24 cellular contexts compared by ENCODE assay signal in the genomic region with DNA sequence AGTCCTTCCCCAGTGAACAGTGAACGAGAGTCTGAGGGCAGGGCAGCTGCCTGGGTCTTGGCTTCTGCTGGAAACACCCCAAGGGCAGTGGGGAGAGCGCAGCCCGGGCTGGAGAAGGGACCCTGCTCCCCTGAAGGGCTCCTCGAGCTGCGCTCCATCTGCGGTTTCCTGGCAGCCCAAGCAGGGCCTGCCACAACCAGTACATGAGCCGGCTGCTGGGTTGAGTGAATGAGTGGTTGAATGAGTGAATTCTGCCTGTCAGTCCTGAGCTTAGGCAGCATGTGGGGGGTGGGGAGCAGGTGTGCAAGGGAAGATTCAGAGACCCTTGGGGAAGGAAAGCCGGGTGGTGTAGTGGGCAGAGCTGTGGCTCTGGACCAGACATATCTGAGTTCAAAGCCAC. TPM values are rescaled to one million over a fixed set of nuclear protein-coding genes. Genes with fewer than 3 reads are reported as not detected.
DNase-seq lines count a peak whose midpoint lies in the region; ATAC-seq and TF ChIP-seq lines count a peak whose summit lies in the region.
"Had no signal": no experiment of that assay in that cellular context is flagged by ENCODE, and none has a peak within 500 bp of the region (broad histone marks: within the 10 kb centered on the region; RNA-seq: fewer than 3 reads in every experiment).

No MANE protein-coding gene starts in this region.

- H3K4me1 Mint-ChIP-seq in activated CD4-positive, alpha-beta T cell treated with anti-CD3 and anti-CD28 coated beads for 36 hours = peaks cover 3% of the 10 kb centered on the region

- no peak overlapping the region for H3K4me3 ChIP-seq in Jurkat, Clone E6-1 (ENCODE audit: low read length)
- H3K4me3 ChIP-seq in esophagus muscularis mucosa = no peak overlapping the region
- H3K4me3 ChIP-seq: left lung, mucosa of descending colon, right lobe of liver, stomach had no signal

- CTCF ChIA-PET in activated CD4-positive, alpha-beta T cell treated with anti-CD3 and anti-CD28 coated beads for 36 hours (lab: Charles Lee) = interaction anchor here (0.6 to 2.0 kb wide), 6 partner anchors 10 to 1519 kb away, joined by 3 to 12 read pairs (median 4); no protein-coding TSS in a partner anchor

- H3K27me3 ChIP-seq in esophagus muscularis mucosa = peaks cover 0 to 91% (median 16%) of the 10 kb centered on the region in 4 donors
- H3K27me3 ChIP-seq: right lobe of liver had no signal

- DNase-seq in activated CD4-positive, alpha-beta T cell treated with anti-CD3 and anti-CD28 coated beads for 36 hours = no peak
- no peak for DNase-seq in activated CD4-positive, alpha-beta T cell treated with anti-CD3 and anti-CD28 coated beads, Interleukin-2, amount 50 U/mL, for 4 hours
- peak; percentile 51 for DNase-seq in Jurkat, Clone E6-1 (ENCODE audit: low read depth, low spot score)
- peak; percentile 42 for DNase-seq in UCSD-AML1 (lab: John Stamatoyannopoulos, UW; ENCODE audit: unreplicated experiment)
- peak; percentile 28 for DNase-seq in retina
- DNase-seq in amniotic stem cell (lab: John Stamatoyannopoulos, UW) = no peak
- DNase-seq in esophagus muscularis mucosa (ENCODE audit: extremely low spot score) = no peak
- no peak for DNase-seq in cerebellar cortex (ENCODE audit: low spot score)
- DNase-seq: activated B cell treated with CpG ODN at 0.5 μM for 24 hours; activated naive CD4-positive, alpha-beta T cell treated with anti-CD3 and anti-CD28 coated beads for 36 hours; CD8-positive, alpha-beta T cell; dermis blood vessel endothelial cell; left lung; mucosa of descending colon; MV-4-11; occipital lobe; right lobe of liver; stomach had no signal

- no peaks in the 10 kb centered on the region for H3K36me3 ChIP-seq in esophagus muscularis mucosa
- H3K36me3 ChIP-seq: left lung, right lobe of liver, stomach had no signal

- H3K27me3 Mint-ChIP-seq in activated CD4-positive, alpha-beta T cell treated with anti-CD3 and anti-CD28 coated beads for 36 hours = peaks cover 41% of the 10 kb centered on the region

- H3K36me3 Mint-ChIP-seq in activated CD4-positive, alpha-beta T cell treated with anti-CD3 and anti-CD28 coated beads for 36 hours (ENCODE audit: low read depth) = no peaks in the 10 kb centered on the region
- H3K36me3 Mint-ChIP-seq: brain; CD8-positive, alpha-beta T cell had no signal

- H3K27ac Mint-ChIP-seq in activated CD4-positive, alpha-beta T cell treated with anti-CD3 and anti-CD28 coated beads for 36 hours = no peak overlapping the region
- H3K27ac Mint-ChIP-seq: activated B cell treated with CpG ODN at 0.5 μM for 24 hours; activated naive CD4-positive, alpha-beta T cell treated with anti-CD3 and anti-CD28 coated beads for 36 hours; CD8-positive, alpha-beta T cell had no signal

- 34% methylated on average over 2 of the region's 8 CpGs for WGBS in esophagus muscularis mucosa

- no peak overlapping the region for H3K4me3 Mint-ChIP-seq in activated CD4-positive, alpha-beta T cell treated with anti-CD3 and anti-CD28 coated beads for 36 hours
- H3K4me3 Mint-ChIP-seq: activated B cell treated with CpG ODN at 0.5 μM for 24 hours; activated naive CD4-positive, alpha-beta T cell treated with anti-CD3 and anti-CD28 coated beads for 36 hours; CD8-positive, alpha-beta T cell had no signal

- no peaks in the 10 kb centered on the region for H3K9me3 ChIP-seq in esophagus muscularis mucosa
- H3K9me3 ChIP-seq: left lung, mucosa of descending colon, right lobe of liver, stomach had no signal

- POLR2A ChIA-PET in activated CD4-positive, alpha-beta T cell treated with anti-CD3 and anti-CD28 coated beads for 36 hours (lab: Charles Lee) = interaction anchor here (0.6 to 1.0 kb wide), 2 partner anchors 93 to 167 kb away, joined by 3 read pairs; no protein-coding TSS in a partner anchor

- intact Hi-C loops in activated CD4-positive, alpha-beta T cell treated with anti-CD3 and anti-CD28 coated beads for 36 hours (cut with DNase I, micrococcal nuclease) = no loop called here
- intact Hi-C loops in esophagus muscularis mucosa (cut with DNase I) = no loop called here

- no peak for TF ChIP-seq POLR2A in esophagus muscularis mucosa (IDR thresholded peaks at IDR 0.05; ENCODE audit: low read depth)

- peaks cover 0 to 11% (median 3%) of the 10 kb centered on the region in 4 donors for H3K4me1 ChIP-seq in esophagus muscularis mucosa
- H3K4me1 ChIP-seq: right lobe of liver had no signal

- no peak for TF ChIP-seq EP300 in esophagus muscularis mucosa (IDR thresholded peaks at IDR 0.05)

- peak; percentile 33 for ATAC-seq in activated CD4-positive, alpha-beta T cell treated with anti-CD3 and anti-CD28 coated beads for 36 hours
- ATAC-seq: CD8-positive, alpha-beta T cell; left lung; mucosa of descending colon; right lobe of liver had no signal

- H3K27ac ChIP-seq in esophagus muscularis mucosa (replicated peaks in 1 of 4) = no peak overlapping the region
- H3K27ac ChIP-seq: left lung, right lobe of liver, RWPE1, stomach had no signal

- no peaks in the 10 kb centered on the region for H3K9me3 Mint-ChIP-seq in activated CD4-positive, alpha-beta T cell treated with anti-CD3 and anti-CD28 coated beads for 36 hours (ENCODE audit: low read depth)
- H3K9me3 Mint-ChIP-seq: activated B cell treated with CpG ODN at 0.5 μM for 24 hours; activated naive CD4-positive, alpha-beta T cell treated with anti-CD3 and anti-CD28 coated beads for 36 hours; CD8-positive, alpha-beta T cell had no signal

- no peak for TF ChIP-seq CTCF in esophagus muscularis mucosa (IDR thresholded peaks at IDR 0.05)

RNA-seq across cellular contexts. Expression of a gene that starts 3.6 kb away (rescaled TPM):
- total RNA-seq in activated CD4-positive, alpha-beta T cell treated with anti-CD3 and anti-CD28 coated beads for 36 hours = under 1 TPM in 1 of 2 experiments, not detected in 1; 0.02 TPM
- polyA plus RNA-seq in Jurkat, Clone E6-1 (2012; ENCODE audit: insufficient read depth, insufficient read length) = not detected
- under 1 TPM; under 0.01 to 0.23 (median 0.15) TPM for total RNA-seq in esophagus muscularis mucosa
- total RNA-seq: activated B cell treated with CpG ODN at 0.5 μM for 24 hours; activated naive CD4-positive, alpha-beta T cell treated with anti-CD3 and anti-CD28 coated beads for 36 hours; CD8-positive, alpha-beta T cell; left lung; right lobe of liver; T-helper 1 cell treated with Interleukin-12 subunit alpha and Interleukin-12 subunit beta and Interleukin-4 antibody, amounts not matched to agents 30 ng/mL and 1 ng/mL, for 36 hours had no signal
- polyA plus RNA-seq: AG04450, esophagus, urinary bladder had no signal

Comparison
In these comparisons a context has a peak if more than half of its experiments do, and no peak if none do; other contexts are left out.
1. DNase-seq: peak in Jurkat, Clone E6-1 (single experiment), UCSD-AML1 (single experiment) and retina (single experiment); none in activated CD4-positive, alpha-beta T cell treated with anti-CD3 and anti-CD28 coated beads for 36 hours (single experiment), activated CD4-positive, alpha-beta T cell treated with anti-CD3 and anti-CD28 coated beads, Interleukin-2, amount 50 U/mL, for 4 hours (0 of 2), amniotic stem cell (single experiment), esophagus muscularis mucosa (single experiment) and cerebellar cortex (single experiment).